25 cellular contexts compared by ENCODE assay signal in genomic region chr15:48759921-48760320, GRCh38. TPM values are rescaled to one million over a fixed set of nuclear protein-coding genes. Genes with fewer than 3 reads are reported as not detected.
DNase-seq lines count a peak whose midpoint lies in the region; ATAC-seq, FAIRE-seq and TF ChIP-seq lines count a peak whose summit lies in the region.
"Had no signal": no experiment of that assay in that cellular context is flagged by ENCODE, and none has a peak within 500 bp of the region (broad histone marks: within the 10 kb centered on the region; RNA-seq: fewer than 3 reads in every experiment).

No MANE protein-coding gene starts in this region.

- WGBS in small intestine, 3 donors: 72 to 90% (median 88%) methylated on average over 1 of the region's 1 CpG

- H3K9me3 ChIP-seq in RWPE2 (ENCODE audit: severe bottlenecking): no peaks in the 10 kb centered on the region
- H3K9me3 ChIP-seq in small intestine (ENCODE audit: control insufficient read depth, low read depth): no peaks in the 10 kb centered on the region
- H3K9me3 ChIP-seq: gastroesophageal sphincter, Peyer's patch, SK-N-SH, transverse colon had no signal

- DNase-seq in NCI-H2107 treated with DMSO at 0.1 percent for 48 hours (lab: John Stamatoyannopoulos, UW; ENCODE audit: unreplicated experiment) (peak; percentile 2), NCI-H2107 (lab: John Stamatoyannopoulos, UW) (no peak), RWPE2 (ENCODE audit: low spot score) (no peak), iPS DF 19.7 (ENCODE audit: low read depth, low spot score) (peak; percentile 3), small intestine (peak; percentile 55), foreskin fibroblast (no peak)
- DNase-seq in stimulated activated naive CD4-positive, alpha-beta T cell (lab: John Stamatoyannopoulos, UW): no peak
- DNase-seq: 8988T; activated B cell treated with CpG ODN at 0.5 μM for 24 hours; activated CD4-positive, alpha-beta memory T cell treated with anti-CD3 and anti-CD28 coated beads, Interleukin-2, amount 10 ng/mL, durations not matched to agents 7 days and 5 days; activated T-cell treated with anti-CD3 and anti-CD28 coated beads, Interleukin-2, amount 50 U/mL, for 1 hour; amniotic stem cell; dermis blood vessel endothelial cell; NCI-H1092; nephron progenitor cell; NK-92 treated with Interleukin-12 subunit alpha and Interleukin-12 subunit beta, amount 100 ng/mL, for 24 hours; Peyer's patch; SK-N-SH; stimulated activated CD4-positive, alpha-beta T cell treated with anti-CD3 and anti-CD28 coated beads, Interleukin-2, amount 100 ng/mL, for 24 hours; stimulated activated naive CD4-positive, alpha-beta T cell treated with Interleukin-2 at 50 U/mL for 16 hours; transverse colon had no signal

- no peaks in the 10 kb centered on the region for H3K27me3 ChIP-seq in RWPE2 (ENCODE audit: insufficient read depth, poor library complexity, severe bottlenecking)
- no peaks in the 10 kb centered on the region for H3K27me3 ChIP-seq in small intestine (ENCODE audit: control insufficient read depth in 2 of 2, insufficient read depth in 2 of 2, low read length in 2 of 2)
- H3K27me3 ChIP-seq: gastroesophageal sphincter, Peyer's patch, transverse colon had no signal

- H3K4me1 ChIP-seq in RWPE2 (ENCODE audit: insufficient read depth, poor library complexity, severe bottlenecking) (peaks cover 16% of the 10 kb centered on the region), small intestine (ENCODE audit: control insufficient read depth in 2 of 2, insufficient read depth in 1 of 2, low read depth in 1 of 2, low read length in 1 of 2) (peaks cover 0 to 4% of the 10 kb centered on the region in 2 donors)
- H3K4me1 ChIP-seq: gastroesophageal sphincter, Peyer's patch, transverse colon had no signal

- peaks cover 93% of the 10 kb centered on the region for H3K36me3 ChIP-seq in RWPE2 (ENCODE audit: low read depth)
- peaks cover 0 to 1% of the 10 kb centered on the region in 2 donors for H3K36me3 ChIP-seq in small intestine (ENCODE audit: control insufficient read depth in 2 of 2, insufficient read depth in 2 of 2, low read length in 2 of 2)
- H3K36me3 ChIP-seq: Peyer's patch had no signal

- ATAC-seq in RWPE2 (ENCODE audit: low read depth) (peak; percentile 90), GM21360 (IDR thresholded peaks at IDR 0.05; ENCODE audit: unreplicated experiment) (no peak)
- ATAC-seq: gastroesophageal sphincter, left lobe of liver had no signal

- TF ChIP-seq CTCF in RWPE2 (IDR thresholded peaks at IDR 0.05; ENCODE audit: poor library complexity, severe bottlenecking): no peak
- TF ChIP-seq CTCF in foreskin fibroblast (IDR thresholded peaks at IDR 0.05; ENCODE audit: low read depth, low read length): no peak

- H3K27ac ChIP-seq in RWPE2 (ENCODE audit: poor library complexity, severe bottlenecking) (no peak overlapping the region), small intestine (ENCODE audit: low read depth in 1 of 2, low read length in 1 of 2) (no peak overlapping the region)
- H3K27ac ChIP-seq: gastroesophageal sphincter, Peyer's patch, transverse colon had no signal

- H3K4me3 ChIP-seq in RWPE2 (ENCODE audit: severe bottlenecking) (no peak overlapping the region), small intestine (ENCODE audit: low read depth in 1 of 2, low read length in 2 of 2) (no peak overlapping the region), foreskin fibroblast (ENCODE audit: low read depth in 1 of 2, low read length in 2 of 2) (no peak overlapping the region)
- H3K4me3 ChIP-seq: gastroesophageal sphincter, Peyer's patch, transverse colon had no signal

- no peak for FAIRE-seq in small intestine (lab: Jason Lieb, UNC)
- FAIRE-seq: H54 had no signal

RNA-seq across cellular contexts. Expression of gene CEP152, which starts 50.9 kb away (rescaled TPM):
- polyA plus RNA-seq in small intestine: 1 to 10 TPM; 1.1 to 1.9 (median 1.3) TPM

Comparison
In these comparisons a context has a peak if more than half of its experiments do, and no peak if none do; other contexts are left out.
1. DNase-seq: peak in NCI-H2107 treated with DMSO at 0.1 percent for 48 hours (single experiment), iPS DF 19.7 (single experiment) and small intestine (single experiment); none in NCI-H2107 (single experiment), RWPE2 (single experiment), foreskin fibroblast (0 of 2) and stimulated activated naive CD4-positive, alpha-beta T cell (0 of 6).